Comparison of ENCODE assay signal across 8 cellular contexts in the genomic region with DNA sequence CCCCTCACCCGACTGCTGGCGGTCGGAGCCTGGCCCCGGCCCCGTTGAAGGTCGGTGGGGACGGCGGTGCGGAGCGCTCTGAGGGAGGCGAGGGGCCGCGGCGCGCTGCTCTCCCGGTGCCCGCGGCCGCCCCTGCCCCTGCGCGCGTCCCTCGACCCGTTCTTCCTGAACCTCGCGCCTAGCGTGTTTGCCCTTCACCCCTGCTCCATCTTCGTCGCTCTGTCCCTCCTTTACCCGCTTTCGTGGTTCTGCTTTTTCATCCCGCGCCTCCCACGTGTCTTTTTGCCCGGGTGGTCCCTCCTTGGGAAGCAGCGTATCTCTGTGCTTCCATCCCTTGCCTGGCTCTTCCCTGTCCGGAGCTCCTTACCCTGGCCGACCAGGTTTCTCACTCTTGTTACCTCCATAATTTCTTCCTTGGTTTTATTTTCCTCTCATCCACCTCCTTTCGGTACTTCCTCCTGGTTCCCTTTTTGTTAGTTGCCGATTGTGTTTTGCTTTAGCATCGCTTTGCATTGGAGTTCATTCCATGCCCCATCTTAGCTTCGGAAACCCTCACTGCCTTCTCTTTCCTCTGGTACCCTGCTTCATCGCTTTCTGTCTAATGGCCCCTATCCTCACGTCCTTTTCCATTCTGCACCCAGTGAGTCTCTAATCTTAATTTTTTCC. TPM values are rescaled to one million over a fixed set of nuclear protein-coding genes. Genes with fewer than 3 reads are reported as not detected.
DNase-seq lines count a peak whose midpoint lies in the region; ATAC-seq lines count a peak whose summit lies in the region.

No MANE protein-coding gene starts in this region.

- no peaks in the 10 kb centered on the region for H3K9me3 ChIP-seq in CD8-positive, alpha-beta memory T cell (ENCODE audit: low read length)
- no peaks in the 10 kb centered on the region for H3K9me3 ChIP-seq in subcutaneous abdominal adipose tissue (ENCODE audit: control insufficient read depth in 5 of 5, low read length in 5 of 5)

- H3K9ac ChIP-seq in subcutaneous abdominal adipose tissue (ENCODE audit: low read length in 5 of 5): peak overlapping the region; percentile 77 to 95 (median 83)

- peaks cover 0 to 3% of the 10 kb centered on the region in 2 donors for H3K27me3 Mint-ChIP-seq in CD8-positive, alpha-beta memory T cell

- peak in 1 of 5 donors; percentile 23 for DNase-seq in CD8-positive, alpha-beta memory T cell
- DNase-seq in RPMI8226 (peak; percentile 52), cerebellum (ENCODE audit: low spot score) (peak; percentile 21), left lobe of liver (ENCODE audit: low spot score) (no peak), NCI-H510A treated with DMSO at 0.1 percent for 48 hours (lab: John Stamatoyannopoulos, UW) (no peak)

- H3K27ac Mint-ChIP-seq in CD8-positive, alpha-beta memory T cell: peak overlapping the region; percentile 5 to 88 (median 84)

- peak overlapping the region; percentile 78 for H3K27ac ChIP-seq in CD8-positive, alpha-beta memory T cell (ENCODE audit: low read depth, low read length)
- H3K27ac ChIP-seq in subcutaneous abdominal adipose tissue (ENCODE audit: low read depth, low read length): peak overlapping the region; percentile 65

- ATAC-seq in GM19023 (IDR thresholded peaks at IDR 0.05; ENCODE audit: unreplicated experiment): peak; percentile 34
- peak; percentile 19 for ATAC-seq in HG03196 (IDR thresholded peaks at IDR 0.05; ENCODE audit: unreplicated experiment)
- peak; percentile 53 for ATAC-seq in left lobe of liver

- H3K4me1 Mint-ChIP-seq in CD8-positive, alpha-beta memory T cell: peaks cover 22 to 27% (median 27%) of the 10 kb centered on the region in 3 donors

- CTCF ChIA-PET in CD8-positive, alpha-beta memory T cell (lab: Charles Lee): interaction anchor here (1.1 to 1.3 kb wide), 3 partner anchors 8 to 44 kb away, joined by 3 to 5 read pairs (median 4); no protein-coding TSS in a partner anchor

- H3K9me3 Mint-ChIP-seq in CD8-positive, alpha-beta memory T cell: no peaks in the 10 kb centered on the region

- H3K4me1 ChIP-seq in CD8-positive, alpha-beta memory T cell (ENCODE audit: insufficient read depth, low read length): peaks cover 12% of the 10 kb centered on the region
- H3K4me1 ChIP-seq in subcutaneous abdominal adipose tissue (ENCODE audit: control insufficient read depth in 5 of 5, insufficient read depth in 5 of 5, low read length in 5 of 5): peaks cover 0 to 20% (median 17%) of the 10 kb centered on the region in 5 donors

- peaks cover 0 to 13% (median 2%) of the 10 kb centered on the region in 3 donors for H3K36me3 Mint-ChIP-seq in CD8-positive, alpha-beta memory T cell

- POLR2A ChIA-PET in CD8-positive, alpha-beta memory T cell (lab: Charles Lee): interaction anchor here (0.6 kb wide), 2 partner anchors 102 to 182 kb away, joined by 3 to 4 read pairs; no protein-coding TSS in a partner anchor

- H3K36me3 ChIP-seq in CD8-positive, alpha-beta memory T cell (ENCODE audit: insufficient read depth, low read length): no peaks in the 10 kb centered on the region
- peaks cover 3 to 13% (median 7%) of the 10 kb centered on the region in 5 donors for H3K36me3 ChIP-seq in subcutaneous abdominal adipose tissue (ENCODE audit: control insufficient read depth in 5 of 5, insufficient read depth in 5 of 5, low read length in 5 of 5)

- H3K27me3 ChIP-seq in CD8-positive, alpha-beta memory T cell (ENCODE audit: insufficient read depth, low read length, poor library complexity, severe bottlenecking): no peaks in the 10 kb centered on the region
- no peaks in the 10 kb centered on the region for H3K27me3 ChIP-seq in subcutaneous abdominal adipose tissue (ENCODE audit: control insufficient read depth in 5 of 5, insufficient read depth in 4 of 5, low read length in 5 of 5)

- H3K4me3 Mint-ChIP-seq in CD8-positive, alpha-beta memory T cell: peak overlapping the region; percentile 83 to 96 (median 92)

- H3K4me3 ChIP-seq in CD8-positive, alpha-beta memory T cell (ENCODE audit: low read length): peak overlapping the region; percentile 79
- H3K4me3 ChIP-seq in subcutaneous abdominal adipose tissue (ENCODE audit: low read depth in 1 of 5, low read length in 5 of 5): peak overlapping the region; percentile 77 to 99 (median 99)

RNA-seq across cellular contexts. Expression of gene FAM135A, which starts 0.7 kb away (rescaled TPM):
- 1 to 10 TPM; 5.7 to 5.8 TPM for total RNA-seq in CD8-positive, alpha-beta memory T cell
- polyA plus RNA-seq in CD8-positive, alpha-beta memory T cell: 3.0 TPM
- total RNA-seq in cerebellum (83.0 TPM), left lobe of liver (3.9 TPM)

Comparison
In these comparisons a context has a peak if more than half of its experiments do, and no peak if none do; other contexts are left out.
1. DNase-seq: peak in RPMI8226 (single experiment) and cerebellum (single experiment); none in left lobe of liver (single experiment) and NCI-H510A treated with DMSO at 0.1 percent for 48 hours (single experiment).
2. RNA of gene FAM135A, which starts 0.7 kb away (total RNA-seq): 83.0 TPM in cerebellum (single experiment); 5.7 to 5.8 TPM in CD8-positive, alpha-beta memory T cell and 3.9 TPM in left lobe of liver (single experiment); every median in the first group is over 10 times any median in the second.
3. Peak in every context shown above with its lines, with median percentiles within 50 percentile points of each other: ATAC-seq.